ENCODE assay signal across 20 cellular contexts in genomic region chr7:16463520-16463919, GRCh38. TPM values are rescaled to one million over a fixed set of nuclear protein-coding genes. Genes with fewer than 3 reads are reported as not detected.
"Had no signal": no experiment of that assay in that cellular context is flagged by ENCODE, and none has a peak within 500 bp of the region (broad histone marks: within the 10 kb centered on the region; RNA-seq: fewer than 3 reads in every experiment).

No MANE protein-coding gene starts in this region.

- ATAC-seq: activated naive CD4-positive, alpha-beta T cell treated with anti-CD3 and anti-CD28 coated beads, Interleukin-2, amount 50 U/mL, for 72 hours; naive thymus-derived CD8-positive, alpha-beta T cell; psoas muscle had no signal

- H3K27ac ChIP-seq: brain microvascular endothelial cell, psoas muscle had no signal

- H3K27me3 ChIP-seq: brain microvascular endothelial cell, transverse colon had no signal

- DNase-seq: activated CD4-positive, alpha-beta T cell treated with anti-CD3 and anti-CD28 coated beads, Interleukin-2, amount 50 U/mL, for 4 hours; activated CD4-positive, CD25-positive, alpha-beta regulatory T cell treated with anti-CD3 and anti-CD28 coated beads, Interleukin-2, amount 50 U/mL, for 72 hours; activated effector memory CD4-positive, alpha-beta T cell treated with Interleukin-2 at 50 U/mL for 16 hours; activated T-cell treated with anti-CD3 and anti-CD28 coated beads, Interleukin-2, amount 50 U/mL, for 24 hours; amniotic stem cell; brain microvascular endothelial cell; cerebellar nuclear complex; erythroblast; hypothalamus; naive thymus-derived CD8-positive, alpha-beta T cell; psoas muscle; stimulated activated CD4-positive, alpha-beta T cell treated with anti-CD3 and anti-CD28 coated beads, Interleukin-15, amount 100 ng/mL, for 24 hours; transverse colon had no signal

- H3K9me3 Mint-ChIP-seq: activated naive CD4-positive, alpha-beta T cell treated with anti-CD3 and anti-CD28 coated beads, Interleukin-2, amount 50 U/mL, for 72 hours; activated T-cell treated with anti-CD3 and anti-CD28 coated beads, Interleukin-2, amount 50 U/mL, for 24 hours; dendritic cell treated with granulocyte-macrophage colony-stimulating factor and Interleukin-4, amounts not matched to agents 40 ng/mL and 50 ng/mL, for 4 days; naive thymus-derived CD8-positive, alpha-beta T cell had no signal

- H3K9me3 ChIP-seq: psoas muscle, transverse colon had no signal

- H3K36me3 ChIP-seq: brain microvascular endothelial cell, transverse colon had no signal

- H3K4me3 Mint-ChIP-seq: activated T-cell treated with anti-CD3 and anti-CD28 coated beads, Interleukin-2, amount 50 U/mL, for 24 hours; dendritic cell treated with granulocyte-macrophage colony-stimulating factor and Interleukin-4, amounts not matched to agents 40 ng/mL and 50 ng/mL, for 4 days; naive thymus-derived CD8-positive, alpha-beta T cell had no signal

- H3K4me3 ChIP-seq: lung, psoas muscle had no signal

- H3K36me3 Mint-ChIP-seq: activated naive CD4-positive, alpha-beta T cell treated with anti-CD3 and anti-CD28 coated beads, Interleukin-2, amount 50 U/mL, for 72 hours had no signal

- H3K4me1 ChIP-seq: psoas muscle had no signal

- H3K27ac Mint-ChIP-seq: activated naive CD4-positive, alpha-beta T cell treated with anti-CD3 and anti-CD28 coated beads, Interleukin-2, amount 50 U/mL, for 72 hours; activated T-cell treated with anti-CD3 and anti-CD28 coated beads, Interleukin-2, amount 50 U/mL, for 24 hours; dendritic cell treated with granulocyte-macrophage colony-stimulating factor and Interleukin-4, amounts not matched to agents 40 ng/mL and 50 ng/mL, for 4 days; naive thymus-derived CD8-positive, alpha-beta T cell had no signal

RNA-seq across cellular contexts. Expression of gene SOSTDC1, which starts 2.0 kb away (rescaled TPM):
- total RNA-seq: activated naive CD4-positive, alpha-beta T cell treated with anti-CD3 and anti-CD28 coated beads, Interleukin-2, amount 50 U/mL, for 72 hours; glomerular endothelial cell; mononuclear cell; naive thymus-derived CD8-positive, alpha-beta T cell; osteoblast; T-helper 2 cell treated with Interferon-gamma antibody and Interleukin-4, amounts not matched to agents 100 ng/mL and 5 ng/mL, for 36 hours had no signal
- polyA plus RNA-seq: naive thymus-derived CD8-positive, alpha-beta T cell had no signal
